In the genomic region with DNA sequence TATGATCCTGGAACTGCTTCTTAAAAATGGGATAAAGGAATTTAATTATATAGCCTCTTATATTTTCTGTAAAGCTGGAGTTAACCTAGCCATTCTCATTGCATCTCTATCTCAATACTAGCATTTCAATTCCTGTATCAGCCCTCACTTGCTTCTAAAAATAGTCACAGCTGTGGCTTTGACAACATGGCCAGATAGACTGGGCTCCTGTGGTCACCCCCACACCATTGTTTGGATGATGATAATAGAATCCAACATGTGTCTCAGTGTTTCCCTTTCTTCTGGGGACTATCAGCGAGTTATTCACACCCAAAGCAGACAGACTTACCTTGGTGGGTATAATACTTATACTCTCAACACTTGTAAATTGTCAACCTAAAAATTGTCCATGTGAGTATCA, we compare ENCODE assay signal across 1 cellular context.
TF ChIP-seq lines count a peak whose summit lies in the region.

No MANE protein-coding gene starts in this region.

TF ChIP-seq in K562, 482 proteins besides CTCF, POLR2A, EP300 and RAD21 (continued from another document and continues in another):
- TF ChIP-seq ZFP36 (IDR thresholded peaks at IDR 0.05; ENCODE audit: low read depth, low read length, partially characterized antibody) = no peak
- peak; percentile 73 for TF ChIP-seq CBFA2T2 (conservative IDR thresholded peaks at IDR 0.05)
- peak; percentile 16; the same call in 1 of the 2 replicates for TF ChIP-seq DPF2 (IDR thresholded peaks at IDR 0.05)
- TF ChIP-seq ZNF512 (tag; IDR thresholded peaks at IDR 0.05) = no peak
- TF ChIP-seq ARID4B (CRISPR knock-in tag; IDR thresholded peaks at IDR 0.05) = no peak
- no peak for TF ChIP-seq ZFP1 (CRISPR knock-in tag; IDR thresholded peaks at IDR 0.05)
- TF ChIP-seq GATAD2A (IDR thresholded peaks at IDR 0.05) = no peak
- TF ChIP-seq EGR1 (conservative IDR thresholded peaks at IDR 0.05) = 0 out of 2 replicates have a peak, but pooled peaks have one; percentile 7
- TF ChIP-seq PATZ1 (CRISPR knock-in tag; IDR thresholded peaks at IDR 0.05; ENCODE audit: borderline replicate concordance) = no peak
- 0 out of 2 replicates have a peak, but pooled peaks have one; percentile 23 for TF ChIP-seq MYC (IDR thresholded peaks at IDR 0.05; ENCODE audit: low read depth, low read length)
- no peak for TF ChIP-seq MYC (CRISPR knock-in tag; IDR thresholded peaks at IDR 0.05; ENCODE audit: borderline replicate concordance, low read depth)
- TF ChIP-seq SMARCA4 (IDR thresholded peaks at IDR 0.05) = peak; percentile 32; the same call in 1 of the 2 replicates
- TF ChIP-seq FOXP1 (CRISPR knock-in tag; IDR thresholded peaks at IDR 0.05) = no peak
- TF ChIP-seq CSDE1 (IDR thresholded peaks at IDR 0.05) = no peak
- TF ChIP-seq ZNF316 (IDR thresholded peaks at IDR 0.05) = no peak
- TF ChIP-seq, protein P1, sequence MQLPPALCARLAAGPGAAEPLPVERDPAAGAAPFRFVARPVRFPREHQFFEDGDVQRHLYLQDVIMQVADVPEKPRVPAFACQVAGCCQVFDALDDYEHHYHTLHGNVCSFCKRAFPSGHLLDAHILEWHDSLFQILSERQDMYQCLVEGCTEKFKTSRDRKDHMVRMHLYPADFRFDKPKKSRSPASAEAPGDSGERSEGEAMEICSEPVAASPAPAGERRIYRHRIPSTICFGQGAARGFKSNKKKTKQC (CRISPR knock-in tag; IDR thresholded peaks at IDR 0.05) = no peak
- TF ChIP-seq GATA2 (CRISPR knock-in tag; IDR thresholded peaks at IDR 0.05) = no peak
- peak; percentile 59; the same call in 1 of the 2 replicates for TF ChIP-seq ARID1B (IDR thresholded peaks at IDR 0.05)
- no peak for TF ChIP-seq PRPF4 (IDR thresholded peaks at IDR 0.05; ENCODE audit: insufficient read depth, low read depth, low read length, poor library complexity, severe bottlenecking)
- TF ChIP-seq ZNF668 (CRISPR knock-in tag; IDR thresholded peaks at IDR 0.05) = no peak
- TF ChIP-seq TAL1 (IDR thresholded peaks at IDR 0.05) = peak; percentile 51; the same call in 1 of the 2 replicates
- no peak for TF ChIP-seq NRF1 (conservative IDR thresholded peaks at IDR 0.05 in 1 of 2, IDR thresholded peaks at IDR 0.05 in 1 of 2)
- no peak for TF ChIP-seq NBN (IDR thresholded peaks at IDR 0.05; ENCODE audit: low read depth)
- no peak for TF ChIP-seq OTX1 (CRISPR knock-in tag; IDR thresholded peaks at IDR 0.05)
- TF ChIP-seq ZNF561 (CRISPR knock-in tag; conservative IDR thresholded peaks at IDR 0.05) = no peak
- TF ChIP-seq, protein P2, sequence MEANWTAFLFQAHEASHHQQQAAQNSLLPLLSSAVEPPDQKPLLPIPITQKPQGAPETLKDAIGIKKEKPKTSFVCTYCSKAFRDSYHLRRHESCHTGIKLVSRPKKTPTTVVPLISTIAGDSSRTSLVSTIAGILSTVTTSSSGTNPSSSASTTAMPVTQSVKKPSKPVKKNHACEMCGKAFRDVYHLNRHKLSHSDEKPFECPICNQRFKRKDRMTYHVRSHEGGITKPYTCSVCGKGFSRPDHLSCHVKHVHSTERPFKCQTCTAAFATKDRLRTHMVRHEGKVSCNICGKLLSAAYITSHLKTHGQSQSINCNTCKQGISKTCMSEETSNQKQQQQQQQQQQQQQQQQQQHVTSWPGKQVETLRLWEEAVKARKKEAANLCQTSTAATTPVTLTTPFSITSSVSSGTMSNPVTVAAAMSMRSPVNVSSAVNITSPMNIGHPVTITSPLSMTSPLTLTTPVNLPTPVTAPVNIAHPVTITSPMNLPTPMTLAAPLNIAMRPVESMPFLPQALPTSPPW (CRISPR knock-in tag; IDR thresholded peaks at IDR 0.05) = peak; percentile 53
- no peak for TF ChIP-seq PURB (CRISPR knock-in tag; IDR thresholded peaks at IDR 0.05; ENCODE audit: low read depth)
- 0 out of 2 replicates have a peak, but pooled peaks have one; percentile 17 for TF ChIP-seq MTA2 (IDR thresholded peaks at IDR 0.05; ENCODE audit: low read depth)
- TF ChIP-seq, protein P3, sequence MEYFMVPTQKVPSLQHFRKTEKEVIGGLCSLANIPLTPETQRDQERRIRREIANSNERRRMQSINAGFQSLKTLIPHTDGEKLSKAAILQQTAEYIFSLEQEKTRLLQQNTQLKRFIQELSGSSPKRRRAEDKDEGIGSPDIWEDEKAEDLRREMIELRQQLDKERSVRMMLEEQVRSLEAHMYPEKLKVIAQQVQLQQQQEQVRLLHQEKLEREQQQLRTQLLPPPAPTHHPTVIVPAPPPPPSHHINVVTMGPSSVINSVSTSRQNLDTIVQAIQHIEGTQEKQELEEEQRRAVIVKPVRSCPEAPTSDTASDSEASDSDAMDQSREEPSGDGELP (CRISPR knock-in tag; IDR thresholded peaks at IDR 0.05; ENCODE audit: borderline replicate concordance) = 0 out of 2 replicates have a peak, but pooled peaks have one; percentile 27
- peak in 1 of 2 experiments; percentile 43; a peak in 1 of 4 replicates for TF ChIP-seq RCOR1 (IDR thresholded peaks at IDR 0.05; ENCODE audit: borderline replicate concordance in 1 of 2, low read depth in 2 of 2, low read length in 2 of 2)
- TF ChIP-seq HDAC1 (IDR thresholded peaks at IDR 0.05) = no peak
- peak; percentile 74 for TF ChIP-seq NCOR1 (IDR thresholded peaks at IDR 0.05)
- no peak for TF ChIP-seq ZNF778 (CRISPR knock-in tag; IDR thresholded peaks at IDR 0.05)
- TF ChIP-seq RFX1 (IDR thresholded peaks at IDR 0.05) = 0 out of 2 replicates have a peak, but pooled peaks have one; percentile 10
- TF ChIP-seq PHF8 (IDR thresholded peaks at IDR 0.05; ENCODE audit: borderline replicate concordance, low read length) = no peak
- peak; percentile 85 for TF ChIP-seq CBFA2T3 (IDR thresholded peaks at IDR 0.05)
- no peak for TF ChIP-seq GABPB1 (CRISPR knock-in tag; IDR thresholded peaks at IDR 0.05)
- TF ChIP-seq, protein P4, sequence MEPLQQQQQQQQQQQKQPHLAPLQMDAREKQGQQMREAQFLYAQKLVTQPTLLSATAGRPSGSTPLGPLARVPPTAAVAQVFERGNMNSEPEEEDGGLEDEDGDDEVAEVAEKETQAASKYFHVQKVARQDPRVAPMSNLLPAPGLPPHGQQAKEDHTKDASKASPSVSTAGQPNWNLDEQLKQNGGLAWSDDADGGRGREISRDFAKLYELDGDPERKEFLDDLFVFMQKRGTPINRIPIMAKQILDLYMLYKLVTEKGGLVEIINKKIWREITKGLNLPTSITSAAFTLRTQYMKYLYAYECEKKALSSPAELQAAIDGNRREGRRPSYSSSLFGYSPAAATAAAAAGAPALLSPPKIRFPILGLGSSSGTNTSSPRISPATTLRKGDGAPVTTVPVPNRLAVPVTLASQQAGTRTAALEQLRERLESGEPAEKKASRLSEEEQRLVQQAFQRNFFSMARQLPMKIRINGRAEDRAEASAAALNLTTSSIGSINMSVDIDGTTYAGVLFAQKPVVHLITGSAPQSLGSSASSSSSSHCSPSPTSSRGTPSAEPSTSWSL (CRISPR knock-in tag; IDR thresholded peaks at IDR 0.05; ENCODE audit: borderline replicate concordance) = no peak
- no peak for TF ChIP-seq CXXC5 (CRISPR knock-in tag; IDR thresholded peaks at IDR 0.05)
- no peak for TF ChIP-seq SNRNP70 (optimal IDR thresholded peaks at IDR 0.05; ENCODE audit: low read depth, low read length)
- TF ChIP-seq NEUROD1 (IDR thresholded peaks at IDR 0.05; ENCODE audit: borderline replicate concordance, low read depth, low read length, partially characterized antibody) = no peak
- TF ChIP-seq MEF2A (IDR thresholded peaks at IDR 0.05; ENCODE audit: control insufficient read depth, low read depth, low read length) = peak; percentile 97
- TF ChIP-seq, protein P5, sequence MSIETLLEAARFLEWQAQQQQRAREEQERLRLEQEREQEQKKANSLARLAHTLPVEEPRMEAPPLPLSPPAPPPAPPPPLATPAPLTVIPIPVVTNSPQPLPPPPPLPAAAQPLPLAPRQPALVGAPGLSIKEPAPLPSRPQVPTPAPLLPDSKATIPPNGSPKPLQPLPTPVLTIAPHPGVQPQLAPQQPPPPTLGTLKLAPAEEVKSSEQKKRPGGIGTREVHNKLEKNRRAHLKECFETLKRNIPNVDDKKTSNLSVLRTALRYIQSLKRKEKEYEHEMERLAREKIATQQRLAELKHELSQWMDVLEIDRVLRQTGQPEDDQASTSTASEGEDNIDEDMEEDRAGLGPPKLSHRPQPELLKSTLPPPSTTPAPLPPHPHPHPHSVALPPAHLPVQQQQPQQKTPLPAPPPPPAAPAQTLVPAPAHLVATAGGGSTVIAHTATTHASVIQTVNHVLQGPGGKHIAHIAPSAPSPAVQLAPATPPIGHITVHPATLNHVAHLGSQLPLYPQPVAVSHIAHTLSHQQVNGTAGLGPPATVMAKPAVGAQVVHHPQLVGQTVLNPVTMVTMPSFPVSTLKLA (conservative IDR thresholded peaks at IDR 0.05) = peak; percentile 29 to 53; a peak in 1 of 4 replicates
- no peak for TF ChIP-seq PHF20 (IDR thresholded peaks at IDR 0.05; ENCODE audit: partially characterized antibody)
- no peak for TF ChIP-seq ZNF589 (CRISPR knock-in tag; IDR thresholded peaks at IDR 0.05; ENCODE audit: low read depth)
- no peak for TF ChIP-seq PHB2 (IDR thresholded peaks at IDR 0.05; ENCODE audit: low read depth)
- no peak for TF ChIP-seq E2F3 (CRISPR knock-in tag; IDR thresholded peaks at IDR 0.05)
- peak; percentile 67 for TF ChIP-seq HMBOX1 (IDR thresholded peaks at IDR 0.05)
- TF ChIP-seq TSC22D4 (tag; IDR thresholded peaks at IDR 0.05) = no peak
- 0 out of 2 replicates have a peak, but pooled peaks have one; percentile 36 for TF ChIP-seq CREM (IDR thresholded peaks at IDR 0.05; ENCODE audit: low read depth)
- no peak for TF ChIP-seq XRCC4 (IDR thresholded peaks at IDR 0.05; ENCODE audit: extremely low read depth, insufficient read depth, insufficient read length)
- peak; percentile 98 for TF ChIP-seq SOX6 (IDR thresholded peaks at IDR 0.05)
- TF ChIP-seq FOXK2 (conservative IDR thresholded peaks at IDR 0.05 in 1 of 2, IDR thresholded peaks at IDR 0.05 in 1 of 2; ENCODE audit: low read depth in 2 of 2) = peak; percentile 68 to 72; a peak in 3 of 4 replicates
- TF ChIP-seq JUND (IDR thresholded peaks at IDR 0.05; ENCODE audit: borderline replicate concordance, low read depth, low read length) = no peak
- peak; percentile 31; the same call in 1 of the 3 replicates for TF ChIP-seq JUND (tag; IDR thresholded peaks at IDR 0.05; ENCODE audit: borderline replicate concordance, low read depth, low read length)
- peak; percentile 28; the same call in 1 of the 2 replicates for TF ChIP-seq STAT5A (IDR thresholded peaks at IDR 0.05; ENCODE audit: borderline replicate concordance, low read length)
- no peak for TF ChIP-seq NUFIP1 (IDR thresholded peaks at IDR 0.05; ENCODE audit: partially characterized antibody)
